Comparison of ENCODE assay signal across 14 cellular contexts in the genomic region with DNA sequence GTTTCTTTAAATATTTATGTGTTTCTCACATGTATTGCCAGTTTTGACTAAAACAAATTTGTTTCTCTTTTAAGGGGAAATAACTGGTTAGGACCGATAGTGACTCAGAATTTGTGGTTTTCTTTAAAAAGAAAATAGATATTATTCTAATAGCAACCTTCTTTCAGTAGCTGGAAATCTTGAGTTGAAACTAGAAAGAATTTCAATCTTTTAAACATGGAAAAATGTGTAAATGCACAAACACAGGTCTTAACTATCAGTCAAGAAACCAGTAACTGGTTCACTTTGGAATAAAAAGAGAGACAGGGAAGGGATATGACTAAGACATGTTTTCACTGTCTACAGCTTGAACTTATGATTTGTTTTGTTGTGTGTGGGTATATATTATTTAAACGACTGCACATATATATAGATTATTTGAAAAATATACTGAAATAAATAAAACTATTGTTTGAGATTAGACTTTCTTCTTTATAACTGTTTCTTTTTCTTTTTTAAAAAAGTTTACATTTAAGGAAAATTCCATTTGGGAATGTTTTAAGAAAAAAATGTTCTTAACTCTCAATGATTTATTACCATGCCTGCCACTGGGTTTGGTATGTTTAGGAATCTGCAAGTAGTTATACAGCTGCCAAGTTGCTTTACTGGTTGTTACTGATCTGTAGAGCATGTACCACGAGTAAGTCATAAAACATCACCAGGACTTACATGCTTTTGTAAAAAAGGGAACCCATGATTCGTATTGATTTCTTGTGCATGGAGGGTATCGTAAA.
DNase-seq lines count a peak whose midpoint lies in the region; ATAC-seq, FAIRE-seq and TF ChIP-seq lines count a peak whose summit lies in the region.
"Had no signal": no experiment of that assay in that cellular context is flagged by ENCODE, and none has a peak within 500 bp of the region (broad histone marks: within the 10 kb centered on the region; RNA-seq: fewer than 3 reads in every experiment).

No MANE protein-coding gene starts in this region.

- H3K27me3 ChIP-seq in K562 (ENCODE audit: control insufficient read depth in 2 of 2, insufficient read depth in 2 of 2, low read length in 2 of 2) (no peaks in the 10 kb centered on the region), ascending aorta (no peaks in the 10 kb centered on the region), Karpas-422 (ENCODE audit: low read length) (no peaks in the 10 kb centered on the region)
- H3K27me3 ChIP-seq: body of pancreas, heart left ventricle had no signal

- no TSS peak for BruUV-seq in K562 (replicated peaks; lab: Mats Ljungman, UMichigan)

- H4K20me1 ChIP-seq in K562 (replicated peaks; ENCODE audit: control insufficient read depth, insufficient read depth, low read length) (no peaks in the 10 kb centered on the region), Karpas-422 (ENCODE audit: insufficient read depth, low read depth, low read length) (no peaks in the 10 kb centered on the region)

- ATAC-seq in K562: no peak
- ATAC-seq: body of pancreas; CD8-positive, alpha-beta T cell; heart left ventricle; stimulated activated naive B cell treated with anti-CD40 and anti-IgM and Interleukin-4, amounts not matched to agents 10 μg/mL and 1 μg/mL and 100 μg/mL, for 72 hours had no signal

- H3K4me3 ChIP-seq in K562 (no peak overlapping the region), ascending aorta (no peak overlapping the region), Karpas-422 (ENCODE audit: low read length) (no peak overlapping the region)
- H3K4me3 ChIP-seq: body of pancreas, heart left ventricle had no signal

- no peak overlapping the region; the same call in 2 of the 3 replicates for H3K27ac ChIP-seq in K562 (ENCODE audit: extremely low read depth, low read depth, low read length)
- peak overlapping the region in 1 of 2 donors; percentile 38 for H3K27ac ChIP-seq in ascending aorta
- H3K27ac ChIP-seq in Karpas-422 (ENCODE audit: low read length): no peak overlapping the region
- H3K27ac ChIP-seq: body of pancreas, KMS-11 had no signal

- no peaks in the 10 kb centered on the region for H3K9me3 ChIP-seq in K562 (replicated peaks; ENCODE audit: control insufficient read depth, insufficient read depth, low read depth, low read length)
- H3K9me3 ChIP-seq in ascending aorta: no peaks in the 10 kb centered on the region
- no peaks in the 10 kb centered on the region; the same call in 1 of the 2 replicates for H3K9me3 ChIP-seq in Karpas-422 (ENCODE audit: low read length)
- H3K9me3 ChIP-seq: body of pancreas had no signal

- H3K9ac ChIP-seq in K562 (ENCODE audit: insufficient read depth in 1 of 2, low read depth in 2 of 2, low read length in 2 of 2) (no peak overlapping the region), Karpas-422 (ENCODE audit: low read length) (no peak overlapping the region)
- H3K9ac ChIP-seq: KMS-11 had no signal

- intact Hi-C loops in K562 (cut with micrococcal nuclease): no loop called here
- intact Hi-C loops in ascending aorta (cut with DNase I): no loop called here

- no peak overlapping the region for H3K4me2 ChIP-seq in K562 (ENCODE audit: insufficient read depth, low read length)
- no peak overlapping the region for H3K4me2 ChIP-seq in Karpas-422 (ENCODE audit: low read depth, low read length, poor library complexity, severe bottlenecking)
- H3K4me2 ChIP-seq: KMS-11 had no signal

- H3K9me1 ChIP-seq in K562 (ENCODE audit: control insufficient read depth, insufficient read depth, low read length): no peaks in the 10 kb centered on the region

- DNase-seq in AG08395 (ENCODE audit: low spot score) (peak; percentile 50), K562 (ENCODE audit: extremely low read depth in 1 of 4, low spot score in 3 of 4) (no peak), kidney glomerular epithelial cell (lab: John Stamatoyannopoulos, UW) (peak; percentile 40), ascending aorta (ENCODE audit: low spot score in 2 of 2) (no peak), Karpas-422 (no peak), NCI-H1105 (lab: John Stamatoyannopoulos, UW) (no peak), NCI-H2227 treated with DMSO at 0.1 percent for 48 hours (lab: John Stamatoyannopoulos, UW) (no peak)
- DNase-seq: body of pancreas; CD8-positive, alpha-beta T cell; heart left ventricle; NCI-H446 treated with DMSO at 0.1 percent for 48 hours; stimulated activated naive B cell treated with anti-CD40 and anti-IgM and Interleukin-4, amounts not matched to agents 10 μg/mL and 1 μg/mL and 100 μg/mL, for 72 hours had no signal

- POLR2A ChIA-PET in K562 (lab: Yijun Ruan, JAX): no interaction called here

- no peak for TF ChIP-seq POLR2A in K562 (conservative IDR thresholded peaks at IDR 0.05)

- TF ChIP-seq RAD21 in Ishikawa (IDR thresholded peaks at IDR 0.05; ENCODE audit: low read depth) (no peak), K562 (CRISPR knock-in tag; conservative IDR thresholded peaks at IDR 0.05 in 1 of 2, IDR thresholded peaks at IDR 0.05 in 1 of 2) (no peak)

- no peak for TF ChIP-seq CTCF in K562 (IDR thresholded peaks at IDR 0.05 in 2 of 3, conservative IDR thresholded peaks at IDR 0.05 in 1 of 3; ENCODE audit: insufficient read depth in 2 of 3, low read depth in 1 of 3, low read length in 3 of 3)
- TF ChIP-seq CTCF in ascending aorta (IDR thresholded peaks at IDR 0.05): no peak

- FAIRE-seq in K562 (lab: Jason Lieb, UNC): no peak

- 3% methylated on average over 5 of the region's 5 CpGs for WGBS in K562 (ENCODE audit: insufficient coverage, low coverage, missing lambda C conversion rate)

- in situ Hi-C loops in K562 (cut with MboI): no loop called here

- H2AFZ ChIP-seq in K562 (ENCODE audit: low read depth, low read length): no peak overlapping the region; the same call in 1 of the 2 replicates
- H2AFZ ChIP-seq in Karpas-422 (ENCODE audit: low read length): no peak overlapping the region

- TF ChIP-seq EP300 in Ishikawa (IDR thresholded peaks at IDR 0.05; ENCODE audit: borderline replicate concordance) (no peak), K562 (IDR thresholded peaks at IDR 0.05; ENCODE audit: low read length) (no peak)

- H3K36me3 ChIP-seq in K562 (ENCODE audit: control insufficient read depth, insufficient read depth, low read length) (no peaks in the 10 kb centered on the region), ascending aorta (no peaks in the 10 kb centered on the region), Karpas-422 (ENCODE audit: insufficient read depth, low read length) (no peaks in the 10 kb centered on the region)
- H3K36me3 ChIP-seq: heart left ventricle had no signal

- no peaks in the 10 kb centered on the region for H3K4me1 ChIP-seq in K562 (replicated peaks in 1 of 2; ENCODE audit: control insufficient read depth in 2 of 2, insufficient read depth in 2 of 2, low read length in 2 of 2)
- H3K4me1 ChIP-seq in ascending aorta: peaks cover 0 to 3% of the 10 kb centered on the region in 2 donors
- H3K4me1 ChIP-seq in Karpas-422 (ENCODE audit: low read length): no peaks in the 10 kb centered on the region
- H3K4me1 ChIP-seq: body of pancreas had no signal

- no peaks in the 10 kb centered on the region for H3K9me2 ChIP-seq in Karpas-422 (replicated peaks; ENCODE audit: insufficient read depth, low read length)

- CTCF ChIA-PET in K562 (lab: Yijun Ruan, JAX; ENCODE audit: low intra/inter-chr PET ratio): no interaction called here

- H3K79me2 ChIP-seq in K562 (ENCODE audit: control insufficient read depth, insufficient read depth, low read length) (no peaks in the 10 kb centered on the region), Karpas-422 (ENCODE audit: low read length) (no peaks in the 10 kb centered on the region)

TF ChIP-seq in Ishikawa, 13 proteins besides CTCF, POLR2A, EP300 and RAD21 (continues in another document):
- TF ChIP-seq TEAD4 (IDR thresholded peaks at IDR 0.05): peak; percentile 23; the same call in 1 of the 2 replicates

TF ChIP-seq in K562, 482 proteins besides CTCF, POLR2A, EP300 and RAD21:
- TF ChIP-seq, protein P1, sequence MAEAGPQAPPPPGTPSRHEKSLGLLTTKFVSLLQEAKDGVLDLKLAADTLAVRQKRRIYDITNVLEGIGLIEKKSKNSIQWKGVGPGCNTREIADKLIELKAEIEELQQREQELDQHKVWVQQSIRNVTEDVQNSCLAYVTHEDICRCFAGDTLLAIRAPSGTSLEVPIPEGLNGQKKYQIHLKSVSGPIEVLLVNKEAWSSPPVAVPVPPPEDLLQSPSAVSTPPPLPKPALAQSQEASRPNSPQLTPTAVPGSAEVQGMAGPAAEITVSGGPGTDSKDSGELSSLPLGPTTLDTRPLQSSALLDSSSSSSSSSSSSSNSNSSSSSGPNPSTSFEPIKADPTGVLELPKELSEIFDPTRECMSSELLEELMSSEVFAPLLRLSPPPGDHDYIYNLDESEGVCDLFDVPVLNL (CRISPR knock-in tag; IDR thresholded peaks at IDR 0.05; ENCODE audit: low read depth): no peak
- TF ChIP-seq MEIS2 (IDR thresholded peaks at IDR 0.05; ENCODE audit: partially characterized antibody) (peak; percentile 9), RB1 (IDR thresholded peaks at IDR 0.05; ENCODE audit: low read depth) (no peak), HDAC3 (IDR thresholded peaks at IDR 0.05; ENCODE audit: borderline replicate concordance, partially characterized antibody) (no peak), TEAD2 (tag; IDR thresholded peaks at IDR 0.05) (no peak)

Comparison
In these comparisons a context has a peak if more than half of its experiments do, and no peak if none do; other contexts are left out.
1. DNase-seq: peak in AG08395 (single experiment) and kidney glomerular epithelial cell (single experiment); none in K562 (0 of 4), ascending aorta (0 of 2), Karpas-422 (single experiment), NCI-H1105 (single experiment) and NCI-H2227 treated with DMSO at 0.1 percent for 48 hours (single experiment).